In genomic region chr6:138162947-138163569, GRCh38 we compare ENCODE assay signal across 11 cellular contexts. TPM values are rescaled to one million over a fixed set of nuclear protein-coding genes. Genes with fewer than 3 reads are reported as not detected.
DNase-seq lines count a peak whose midpoint lies in the region; ATAC-seq and TF ChIP-seq lines count a peak whose summit lies in the region.
"Had no signal": no experiment of that assay in that cellular context is flagged by ENCODE, and none has a peak within 500 bp of the region (broad histone marks: within the 10 kb centered on the region; RNA-seq: fewer than 3 reads in every experiment).

No MANE protein-coding gene starts in this region.

- no peak for ATAC-seq in GM23338
- ATAC-seq in HG03097 (IDR thresholded peaks at IDR 0.05; ENCODE audit: low FRiP score, unreplicated experiment) = no peak

- H3K27me3 ChIP-seq in ACC112 (ENCODE audit: insufficient read depth, low read length) (peaks cover 83% of the 10 kb centered on the region), GM23338 (ENCODE audit: insufficient read depth) (peaks cover 32% of the 10 kb centered on the region), WERI-Rb-1 (ENCODE audit: insufficient read depth, low read depth, severe bottlenecking) (no peaks in the 10 kb centered on the region)

- H3F3A ChIP-seq in GM23338 (replicated peaks; ENCODE audit: low read depth) = no peaks in the 10 kb centered on the region

- H3K9me3 ChIP-seq in WERI-Rb-1 (ENCODE audit: severe bottlenecking) = no peaks in the 10 kb centered on the region

- H3K36me3 ChIP-seq in ACC112 (ENCODE audit: insufficient read depth, low read length) = no peaks in the 10 kb centered on the region
- H3K36me3 ChIP-seq in GM23338 (ENCODE audit: insufficient read depth) = no peaks in the 10 kb centered on the region
- H3K36me3 ChIP-seq in WERI-Rb-1 = no peaks in the 10 kb centered on the region

- no peaks in the 10 kb centered on the region for H3K79me2 ChIP-seq in ACC112 (ENCODE audit: control insufficient read depth, insufficient read depth, low read length, unreplicated experiment)
- H3K79me2 ChIP-seq in GM23338 (replicated peaks; ENCODE audit: insufficient read depth) = peaks cover 34% of the 10 kb centered on the region; the same call in 1 of the 2 replicates

- peaks cover 3% of the 10 kb centered on the region; the same call in 1 of the 3 replicates for H3K36me3 Mint-ChIP-seq in GM23338 (ENCODE audit: low read depth)
- H3K36me3 Mint-ChIP-seq in activated naive CD8-positive, alpha-beta T cell treated with anti-CD3 and anti-CD28 coated beads for 36 hours = no peaks in the 10 kb centered on the region

- H3K27ac Mint-ChIP-seq in GM23338 = no peak overlapping the region
- H3K27ac Mint-ChIP-seq in activated naive CD8-positive, alpha-beta T cell treated with anti-CD3 and anti-CD28 coated beads for 36 hours = no peak overlapping the region

- no peaks in the 10 kb centered on the region; the same call in 1 of the 2 replicates for H4K20me1 ChIP-seq in GM23338 (replicated peaks; ENCODE audit: insufficient read depth)

- H3K4me2 ChIP-seq in GM23338 = peak overlapping the region; percentile 99

- peaks cover 30% of the 10 kb centered on the region for H3K4me1 Mint-ChIP-seq in GM23338
- peaks cover 9% of the 10 kb centered on the region for H3K4me1 Mint-ChIP-seq in activated naive CD8-positive, alpha-beta T cell treated with anti-CD3 and anti-CD28 coated beads for 36 hours

- no peak overlapping the region for H2AFZ ChIP-seq in ACC112 (ENCODE audit: low read length, unreplicated experiment)
- no peak overlapping the region for H2AFZ ChIP-seq in GM23338

- TF ChIP-seq CTCF in GM23338 (conservative IDR thresholded peaks at IDR 0.05; ENCODE audit: low read depth in 2 of 2) (no peak), WERI-Rb-1 (IDR thresholded peaks at IDR 0.05; ENCODE audit: low read depth, low read length) (no peak)

- peaks cover 3% of the 10 kb centered on the region; the same call in 1 of the 2 replicates for H3K9me2 ChIP-seq in GM23338 (ENCODE audit: insufficient read depth)

- H3K4me3 ChIP-seq in ACC112 (ENCODE audit: low read depth, low read length) = peak overlapping the region; percentile 88
- H3K4me3 ChIP-seq in GM23338 = peak overlapping the region; percentile 90
- no peak overlapping the region for H3K4me3 ChIP-seq in WERI-Rb-1 (ENCODE audit: low read depth, low read length)

- H3K4me1 ChIP-seq in ACC112 (ENCODE audit: control insufficient read depth, insufficient read depth, low read length, unreplicated experiment) = no peaks in the 10 kb centered on the region
- peaks cover 26% of the 10 kb centered on the region for H3K4me1 ChIP-seq in GM23338 (ENCODE audit: insufficient read depth)

- DNase-seq in GM23338 (ENCODE audit: low spot score) (peak; percentile 43), midbrain (lab: John Stamatoyannopoulos, UW) (peak; percentile 50), kidney tubule cell (ENCODE audit: low spot score) (no peak), NCI-H226 (no peak), WERI-Rb-1 (no peak)
- DNase-seq in activated naive CD8-positive, alpha-beta T cell treated with anti-CD3 and anti-CD28 coated beads for 36 hours = no peak
- DNase-seq: activated CD4-positive, alpha-beta T cell treated with anti-CD3 and anti-CD28 coated beads for 4 hours had no signal

- no peaks in the 10 kb centered on the region for H3K9me3 Mint-ChIP-seq in GM23338
- no peaks in the 10 kb centered on the region for H3K9me3 Mint-ChIP-seq in activated naive CD8-positive, alpha-beta T cell treated with anti-CD3 and anti-CD28 coated beads for 36 hours

- no peak overlapping the region for H3K27ac ChIP-seq in ACC112 (ENCODE audit: low read depth, low read length)
- H3K27ac ChIP-seq in GM23338 (ENCODE audit: low read depth) = no peak overlapping the region
- no peak overlapping the region for H3K27ac ChIP-seq in WERI-Rb-1

- peaks cover 21% of the 10 kb centered on the region for H3K27me3 Mint-ChIP-seq in GM23338 (ENCODE audit: insufficient read depth, low read depth, poor library complexity)
- peaks cover 70% of the 10 kb centered on the region for H3K27me3 Mint-ChIP-seq in activated naive CD8-positive, alpha-beta T cell treated with anti-CD3 and anti-CD28 coated beads for 36 hours

- H3K4me3 Mint-ChIP-seq in GM23338 = peak overlapping the region; percentile 81
- H3K4me3 Mint-ChIP-seq in activated naive CD8-positive, alpha-beta T cell treated with anti-CD3 and anti-CD28 coated beads for 36 hours = peak overlapping the region; percentile 72

TF ChIP-seq in GM23338, 12 proteins besides CTCF, POLR2A, EP300 and RAD21 (continues in another document):
- no peak for TF ChIP-seq ZNF462 (CRISPR knock-in tag; IDR thresholded peaks at IDR 0.05)
- no peak for TF ChIP-seq EZH2phosphoT487 (IDR thresholded peaks at IDR 0.05; ENCODE audit: unreplicated experiment)
- no peak for TF ChIP-seq NANOG (IDR thresholded peaks at IDR 0.05; ENCODE audit: borderline replicate concordance)

RNA-seq across cellular contexts. Expression of gene ARFGEF3, which starts 1.3 kb away (rescaled TPM):
- total RNA-seq in GM23338 (2014; rRNA removed; shearing (Covaris generic)) = 23.1 and 24.6 TPM in 2 replicates
- 5.0 and 5.8 TPM in 2 replicates for polyA plus RNA-seq in GM23338 (2016; fragmentation: Nextera tagmentation; extraction: Ambion mirVana)
- total RNA-seq in activated naive CD8-positive, alpha-beta T cell treated with anti-CD3 and anti-CD28 coated beads for 36 hours = 1 to 10 TPM; 1.6 to 1.7 TPM

RNA-seq across cellular contexts. Expression of gene PBOV1, which starts 55.2 kb away (rescaled TPM):
- total RNA-seq in GM23338 (2014; rRNA removed; shearing (Covaris generic)) = not detected in 2 replicates
- not detected in 2 replicates for polyA plus RNA-seq in GM23338 (2016; fragmentation: Nextera tagmentation; extraction: Ambion mirVana)
- not detected for total RNA-seq in activated naive CD8-positive, alpha-beta T cell treated with anti-CD3 and anti-CD28 coated beads for 36 hours
- total RNA-seq: dermis microvascular lymphatic vessel endothelial cell had no signal
- polyA plus RNA-seq: keratinocyte had no signal

RNA-seq across cellular contexts. Expression of gene PERP, which starts 55.8 kb away (rescaled TPM):
- total RNA-seq in GM23338 (2014; rRNA removed; shearing (Covaris generic)) = 20.1 and 23.7 TPM in 2 replicates
- polyA plus RNA-seq in GM23338 (2016; fragmentation: Nextera tagmentation; extraction: Ambion mirVana) = 28.1 and 28.4 TPM in 2 replicates
- 1 to 10 TPM; 2.0 to 2.1 TPM for total RNA-seq in activated naive CD8-positive, alpha-beta T cell treated with anti-CD3 and anti-CD28 coated beads for 36 hours

Comparison
In these comparisons a context has a peak if more than half of its experiments do, and no peak if none do; other contexts are left out.
1. DNase-seq: peak in GM23338 (single experiment) and midbrain (single experiment); none in activated naive CD8-positive, alpha-beta T cell treated with anti-CD3 and anti-CD28 coated beads for 36 hours (single experiment), kidney tubule cell (single experiment), NCI-H226 (single experiment) and WERI-Rb-1 (single experiment).